In genomic region chr9:109047259-109047658, GRCh38 we compare ENCODE assay signal across 18 cellular contexts. TPM values are rescaled to one million over a fixed set of nuclear protein-coding genes. Genes with fewer than 3 reads are reported as not detected.
DNase-seq lines count a peak whose midpoint lies in the region; ATAC-seq, FAIRE-seq and TF ChIP-seq lines count a peak whose summit lies in the region.
"Had no signal": no experiment of that assay in that cellular context is flagged by ENCODE, and none has a peak within 500 bp of the region (broad histone marks: within the 10 kb centered on the region; RNA-seq: fewer than 3 reads in every experiment).

No MANE protein-coding gene starts in this region.

- 0 out of 3 replicates have a peak, but pooled peaks cover 2% of the 10 kb centered on the region for H3K9me3 ChIP-seq in A549
- H3K9me3 ChIP-seq: HAP-1 had no signal

- H3K9me3 Mint-ChIP-seq in activated T-cell treated with anti-CD3 and anti-CD28 coated beads, Interleukin-2, amount 50 U/mL, for 24 hours = peaks cover 5% of the 10 kb centered on the region
- peaks cover 3% of the 10 kb centered on the region for H3K9me3 Mint-ChIP-seq in activated naive CD8-positive, alpha-beta T cell treated with anti-CD3 and anti-CD28 coated beads for 36 hours

- TF ChIP-seq POLR2A in A549 (IDR thresholded peaks at IDR 0.05; ENCODE audit: low read length) (no peak), GM12891 (IDR thresholded peaks at IDR 0.05; ENCODE audit: low read depth, low read length) (no peak)

- H3K27ac ChIP-seq in A549 = peak overlapping the region; percentile 23 to 34; a peak in 2 of 6 replicates
- peak overlapping the region; percentile 69 for H3K27ac ChIP-seq in epithelial cell of prostate
- H3K27ac ChIP-seq: BLaER1 treated with 17β-estradiol and CSF1 and Interleukin-3, amounts not matched to agents 10 nM and 100 nM had no signal

- peak overlapping the region; percentile 32; the same call in 2 of the 3 replicates for H3K4me2 ChIP-seq in A549
- H3K4me2 ChIP-seq: BLaER1 treated with 17β-estradiol and CSF1 and Interleukin-3, amounts not matched to agents 10 nM and 100 nM had no signal

- WGBS in A549 (ENCODE audit: missing lambda C conversion rate) = 83% methylated on average over 2 of the region's 2 CpGs

- no peak overlapping the region for H3K4me3 ChIP-seq in A549
- H3K4me3 ChIP-seq: BLaER1 treated with 17β-estradiol and CSF1 and Interleukin-3, amounts not matched to agents 10 nM and 100 nM; HAP-1 had no signal

- H3K36me3 Mint-ChIP-seq in activated T-cell treated with anti-CD3 and anti-CD28 coated beads, Interleukin-2, amount 50 U/mL, for 24 hours (ENCODE audit: low read depth) = peaks cover 94% of the 10 kb centered on the region
- H3K36me3 Mint-ChIP-seq in activated naive CD8-positive, alpha-beta T cell treated with anti-CD3 and anti-CD28 coated beads for 36 hours = peaks cover 49% of the 10 kb centered on the region

- no peak for ATAC-seq in A549
- no peak for ATAC-seq in HG02884 (IDR thresholded peaks at IDR 0.05; ENCODE audit: unreplicated experiment)
- ATAC-seq: CD8-positive, alpha-beta T cell had no signal

- peaks cover 15% of the 10 kb centered on the region for H3K4me1 Mint-ChIP-seq in activated T-cell treated with anti-CD3 and anti-CD28 coated beads, Interleukin-2, amount 50 U/mL, for 24 hours (ENCODE audit: low read depth)
- H3K4me1 Mint-ChIP-seq in activated naive CD8-positive, alpha-beta T cell treated with anti-CD3 and anti-CD28 coated beads for 36 hours = peaks cover 2% of the 10 kb centered on the region
- H3K4me1 Mint-ChIP-seq: B cell had no signal

- peaks cover 17% of the 10 kb centered on the region; the same call in 2 of the 3 replicates for H3K4me1 ChIP-seq in A549
- H3K4me1 ChIP-seq: HAP-1 had no signal

- no peak for TF ChIP-seq CTCF in A549 (IDR thresholded peaks at IDR 0.05)

- CTCF ChIA-PET in A549 (lab: Yijun Ruan, JAX) = interaction anchor here (0.8 to 2.4 kb wide), 6 partner anchors 9 to 198 kb away, joined by 3 to 6 read pairs (median 4); no protein-coding TSS in a partner anchor

- POLR2A ChIA-PET in A549 (lab: Yijun Ruan, JAX) = no interaction called here

- TF ChIP-seq RAD21 in A549 (conservative IDR thresholded peaks at IDR 0.05 in 1 of 2, IDR thresholded peaks at IDR 0.05 in 1 of 2) = no peak

- no peak overlapping the region for H3K4me3 Mint-ChIP-seq in activated T-cell treated with anti-CD3 and anti-CD28 coated beads, Interleukin-2, amount 50 U/mL, for 24 hours
- no peak overlapping the region for H3K4me3 Mint-ChIP-seq in activated naive CD8-positive, alpha-beta T cell treated with anti-CD3 and anti-CD28 coated beads for 36 hours
- H3K4me3 Mint-ChIP-seq: B cell; CD8-positive, alpha-beta T cell had no signal

- H3K27ac Mint-ChIP-seq in activated T-cell treated with anti-CD3 and anti-CD28 coated beads, Interleukin-2, amount 50 U/mL, for 24 hours = peak overlapping the region; percentile 11
- H3K27ac Mint-ChIP-seq in activated naive CD8-positive, alpha-beta T cell treated with anti-CD3 and anti-CD28 coated beads for 36 hours = peak overlapping the region; percentile 16
- H3K27ac Mint-ChIP-seq: B cell; CD8-positive, alpha-beta T cell had no signal

- DNase-seq in activated T-cell treated with anti-CD3 and anti-CD28 coated beads, Interleukin-2, amount 50 U/mL, for 24 hours = no peak
- DNase-seq in activated T-cell treated with anti-CD3 and anti-CD28 coated beads for 4 hours (no peak), A549 (ENCODE audit: low read depth in 1 of 2, low spot score in 1 of 2) (no peak), epithelial cell of prostate (ENCODE audit: low read depth, low spot score) (no peak), GM12891 (ENCODE audit: insufficient read length, low spot score) (no peak)
- no peak for DNase-seq in activated naive CD8-positive, alpha-beta T cell treated with anti-CD3 and anti-CD28 coated beads for 36 hours
- DNase-seq in effector CD8-positive, alpha-beta T cell (lab: John Stamatoyannopoulos, UW) = no peak
- DNase-seq: 8988T; Calu3; CD8-positive, alpha-beta T cell; DMS79 treated with DMSO at 0.1 percent for 48 hours; GF-D8 had no signal

- no peak for TF ChIP-seq EP300 in A549 (IDR thresholded peaks at IDR 0.05)

- no peaks in the 10 kb centered on the region for H3K27me3 Mint-ChIP-seq in activated T-cell treated with anti-CD3 and anti-CD28 coated beads, Interleukin-2, amount 50 U/mL, for 24 hours
- H3K27me3 Mint-ChIP-seq in activated naive CD8-positive, alpha-beta T cell treated with anti-CD3 and anti-CD28 coated beads for 36 hours = no peaks in the 10 kb centered on the region
- H3K27me3 Mint-ChIP-seq: B cell had no signal

- FAIRE-seq in A549 (lab: Jason Lieb, UNC) (no peak), GM12891 (lab: Jason Lieb, UNC) (no peak)
- FAIRE-seq: GM19239, H1 had no signal

TF ChIP-seq in A549, 52 proteins besides CTCF, POLR2A, EP300 and RAD21 (continues in another document):
- TF ChIP-seq CEBPB (IDR thresholded peaks at IDR 0.05) = no peak
- no peak for TF ChIP-seq ESRRA (IDR thresholded peaks at IDR 0.05; ENCODE audit: borderline replicate concordance, low read length)
- TF ChIP-seq FOSB (CRISPR knock-in tag; IDR thresholded peaks at IDR 0.05) = no peak
- no peak for TF ChIP-seq SREBF2 (IDR thresholded peaks at IDR 0.05)
- no peak for TF ChIP-seq KDM5A (IDR thresholded peaks at IDR 0.05)
- no peak for TF ChIP-seq HOXA7 (CRISPR knock-in tag; IDR thresholded peaks at IDR 0.05)
- TF ChIP-seq, protein P1, sequence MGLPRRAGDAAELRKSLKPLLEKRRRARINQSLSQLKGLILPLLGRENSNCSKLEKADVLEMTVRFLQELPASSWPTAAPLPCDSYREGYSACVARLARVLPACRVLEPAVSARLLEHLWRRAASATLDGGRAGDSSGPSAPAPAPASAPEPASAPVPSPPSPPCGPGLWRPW (IDR thresholded peaks at IDR 0.05) = no peak
- no peak for TF ChIP-seq NPAS2 (CRISPR knock-in tag; IDR thresholded peaks at IDR 0.05; ENCODE audit: borderline replicate concordance)
- TF ChIP-seq EHF (CRISPR knock-in tag; IDR thresholded peaks at IDR 0.05) = no peak
- TF ChIP-seq, protein P2, sequence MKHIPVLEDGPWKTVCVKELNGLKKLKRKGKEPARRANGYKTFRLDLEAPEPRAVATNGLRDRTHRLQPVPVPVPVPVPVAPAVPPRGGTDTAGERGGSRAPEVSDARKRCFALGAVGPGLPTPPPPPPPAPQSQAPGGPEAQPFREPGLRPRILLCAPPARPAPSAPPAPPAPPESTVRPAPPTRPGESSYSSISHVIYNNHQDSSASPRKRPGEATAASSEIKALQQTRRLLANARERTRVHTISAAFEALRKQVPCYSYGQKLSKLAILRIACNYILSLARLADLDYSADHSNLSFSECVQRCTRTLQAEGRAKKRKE (CRISPR knock-in tag; IDR thresholded peaks at IDR 0.05; ENCODE audit: low read depth) = no peak
- TF ChIP-seq HOXB13 (CRISPR knock-in tag; IDR thresholded peaks at IDR 0.05; ENCODE audit: low read depth) = no peak
- TF ChIP-seq HDAC2 (IDR thresholded peaks at IDR 0.05) = no peak
- TF ChIP-seq ZNF302 (CRISPR knock-in tag; IDR thresholded peaks at IDR 0.05) = no peak
- TF ChIP-seq ZC3H11A (IDR thresholded peaks at IDR 0.05) = no peak

TF ChIP-seq in GM12891, 5 proteins besides CTCF, POLR2A, EP300 and RAD21:
- TF ChIP-seq PAX5 (IDR thresholded peaks at IDR 0.05; ENCODE audit: insufficient read depth, low read length, severe bottlenecking) (no peak), POLR2AphosphoS5 (IDR thresholded peaks at IDR 0.05; ENCODE audit: low read depth, low read length) (no peak), POU2F2 (IDR thresholded peaks at IDR 0.05; ENCODE audit: low read depth, low read length) (no peak), TAF1 (IDR thresholded peaks at IDR 0.05; ENCODE audit: low read depth, low read length) (no peak), SPI1 (IDR thresholded peaks at IDR 0.05; ENCODE audit: low read depth, low read length) (no peak)
TF ChIP-seq in GM12891: peak in this region for 0.

RNA-seq across cellular contexts. Expression of gene CTNNAL1, which starts 34.0 kb away (rescaled TPM):
- polyA plus RNA-seq in A549 (2011; rRNA removed) = 42.5 and 63.6 TPM in 2 replicates
- 21.6 and 25.3 TPM in 2 replicates for polyA plus RNA-seq in A549 (2012; cell fraction: cytosol; rRNA removed)
- 7.2 and 11.1 TPM in 2 replicates for polyA plus RNA-seq in A549 (2012; cell fraction: nucleus; rRNA removed)
- 43.8 to 61.3 TPM (median 48.8 TPM) in 3 replicates for polyA plus RNA-seq in A549 (2017; fragmentation: RNase III; extraction: RNeasy Plus Mini Kit Qiagen cat#74134 plus additional on column Dnase treatment)
- 6.0 and 7.1 TPM in 2 replicates for polyA minus RNA-seq in A549 (2011; rRNA and poly(A)+ RNA removed)
- total RNA-seq in activated naive CD8-positive, alpha-beta T cell treated with anti-CD3 and anti-CD28 coated beads for 36 hours = 10 to 100 TPM; 20.9 to 22.4 TPM
- polyA plus RNA-seq in GM12891 (2012; ENCODE audit: low read depth, missing spikeins) = 17.9 TPM
